In genomic region chr4:149549911-149550310, GRCh38 we compare ENCODE assay signal across 12 cellular contexts.
DNase-seq lines count a peak whose midpoint lies in the region; ATAC-seq and TF ChIP-seq lines count a peak whose summit lies in the region.
"Had no signal": no experiment of that assay in that cellular context is flagged by ENCODE, and none has a peak within 500 bp of the region (broad histone marks: within the 10 kb centered on the region; RNA-seq: fewer than 3 reads in every experiment).

No MANE protein-coding gene starts in this region.

- DNase-seq in HCT116 (ENCODE audit: low read depth, low spot score) = no peak
- DNase-seq in WERI-Rb-1 = peak; percentile 32
- peak; percentile 16 for DNase-seq in iPS DF 4.7 (ENCODE audit: extremely low read depth, low spot score)
- DNase-seq in upper lobe of right lung = no peak
- DNase-seq in CD4-positive, alpha-beta memory T cell = no peak
- DNase-seq: activated CD4-positive, CD25-positive, alpha-beta regulatory T cell treated with anti-CD3 and anti-CD28 coated beads, Interleukin-2, amount 50 U/mL, for 72 hours; activated gamma-delta T cell treated with Interleukin-2 at 50 U/mL for 16 hours; RPMI8226 had no signal

- no TSS peak for BruUV-seq in HCT116 (replicated peaks; lab: Mats Ljungman, UMichigan)

- H3K36me3 ChIP-seq in HCT116 (ENCODE audit: control insufficient read depth in 1 of 2, insufficient read depth in 2 of 2, low read length in 2 of 2) = no peaks in the 10 kb centered on the region
- no peaks in the 10 kb centered on the region for H3K36me3 ChIP-seq in WERI-Rb-1
- H3K36me3 ChIP-seq in upper lobe of right lung = no peaks in the 10 kb centered on the region
- H3K36me3 ChIP-seq in CD4-positive, alpha-beta memory T cell (ENCODE audit: insufficient read depth, low read length) = no peaks in the 10 kb centered on the region
- H3K36me3 ChIP-seq: BLaER1 had no signal

- CTCF ChIA-PET in HCT116 (lab: Charles Lee) = no interaction called here
- CTCF ChIA-PET in CD4-positive, alpha-beta memory T cell (lab: Charles Lee; ENCODE audit: partially characterized antibody) = no interaction called here

- H3K27me3 Mint-ChIP-seq in CD4-positive, alpha-beta memory T cell = no peaks in the 10 kb centered on the region

- H3K4me2 ChIP-seq in HCT116 (ENCODE audit: low read length) = no peak overlapping the region
- H3K4me2 ChIP-seq: BLaER1 had no signal

- peak; percentile 52; the same call in 1 of the 2 replicates for ATAC-seq in HCT116
- no peak for ATAC-seq in upper lobe of right lung
- no peak for ATAC-seq in GM21423 (IDR thresholded peaks at IDR 0.05; ENCODE audit: unreplicated experiment)
- no peak for ATAC-seq in HG02588 (IDR thresholded peaks at IDR 0.05; ENCODE audit: unreplicated experiment)

- intact Hi-C loops in HCT116 (cut with micrococcal nuclease) = no loop called here
- intact Hi-C loops in upper lobe of right lung (cut with DNase I) = no loop called here
- intact Hi-C loops in CD4-positive, alpha-beta memory T cell (cut with micrococcal nuclease) = no loop called here

- H3K9me2 ChIP-seq in HCT116 (ENCODE audit: insufficient read depth) = no peaks in the 10 kb centered on the region; the same call in 1 of the 2 replicates

- RAD21 ChIA-PET in HCT116 (lab: Charles Lee; ENCODE audit: low non-redundant PET in 1 of 2, low total read pairs in 2 of 2, uncharacterized antibody in 2 of 2, unreplicated experiment in 2 of 2) = no interaction called here

- H3K27me3 ChIP-seq in HCT116 (ENCODE audit: insufficient read depth, low read length) = no peaks in the 10 kb centered on the region
- no peaks in the 10 kb centered on the region for H3K27me3 ChIP-seq in WERI-Rb-1 (ENCODE audit: insufficient read depth, low read depth, severe bottlenecking)
- no peaks in the 10 kb centered on the region for H3K27me3 ChIP-seq in upper lobe of right lung
- H3K27me3 ChIP-seq in CD4-positive, alpha-beta memory T cell (ENCODE audit: insufficient read depth, low read length) = no peaks in the 10 kb centered on the region
- H3K27me3 ChIP-seq: BLaER1 had no signal

- peak; percentile 15; the same call in 1 of the 2 replicates for TF ChIP-seq CTCF in 22Rv1 (IDR thresholded peaks at IDR 0.05)
- TF ChIP-seq CTCF in HCT116 (IDR thresholded peaks at IDR 0.05 in 2 of 3, conservative IDR thresholded peaks at IDR 0.05 in 1 of 3; ENCODE audit: borderline replicate concordance in 1 of 3, insufficient read depth in 1 of 3, low read depth in 2 of 3, low read length in 2 of 3) = peak; percentile 21 to 23 (median 22); a peak in 3 of 6 replicates
- peak; percentile 52 for TF ChIP-seq CTCF in WERI-Rb-1 (IDR thresholded peaks at IDR 0.05; ENCODE audit: low read depth, low read length)
- no peak for TF ChIP-seq CTCF in upper lobe of right lung (IDR thresholded peaks at IDR 0.05)

- H3K9ac ChIP-seq in HCT116 (ENCODE audit: low read length) = no peak overlapping the region
- H3K9ac ChIP-seq: BLaER1 had no signal

- H3K4me3 Mint-ChIP-seq in CD4-positive, alpha-beta memory T cell = no peak overlapping the region

- no peaks in the 10 kb centered on the region for H3K4me1 ChIP-seq in HCT116 (ENCODE audit: control insufficient read depth in 1 of 2, insufficient read depth in 2 of 2, low read length in 2 of 2)
- no peaks in the 10 kb centered on the region for H3K4me1 ChIP-seq in upper lobe of right lung
- H3K4me1 ChIP-seq in CD4-positive, alpha-beta memory T cell (ENCODE audit: insufficient read depth, low read length) = no peaks in the 10 kb centered on the region
- H3K4me1 ChIP-seq: BLaER1 had no signal

- H3K79me2 ChIP-seq in HCT116 (ENCODE audit: insufficient read depth, low read length) = no peaks in the 10 kb centered on the region

- no peak for TF ChIP-seq POLR2A in HCT116 (IDR thresholded peaks at IDR 0.05; ENCODE audit: borderline replicate concordance, extremely low read depth, insufficient read depth, insufficient read length)

- H3K27ac Mint-ChIP-seq in CD4-positive, alpha-beta memory T cell = no peak overlapping the region

- H3K4me1 Mint-ChIP-seq in CD4-positive, alpha-beta memory T cell = no peaks in the 10 kb centered on the region

- peak; percentile 68 for TF ChIP-seq RAD21 in HCT116 (IDR thresholded peaks at IDR 0.05; ENCODE audit: low read depth)

- H3K36me3 Mint-ChIP-seq in CD4-positive, alpha-beta memory T cell = no peaks in the 10 kb centered on the region

- H3K4me3 ChIP-seq in HCT116 (replicated peaks in 1 of 2; ENCODE audit: low read depth in 1 of 2, low read length in 2 of 2) (no peak overlapping the region), WERI-Rb-1 (ENCODE audit: low read depth, low read length) (no peak overlapping the region), upper lobe of right lung (no peak overlapping the region)
- no peak overlapping the region for H3K4me3 ChIP-seq in CD4-positive, alpha-beta memory T cell (ENCODE audit: low read length in 2 of 2)
- H3K4me3 ChIP-seq: BLaER1 had no signal

- no peaks in the 10 kb centered on the region for H4K20me1 ChIP-seq in HCT116 (ENCODE audit: insufficient read depth)
- H4K20me1 ChIP-seq: BLaER1 had no signal

- H3K9me3 ChIP-seq in HCT116 (ENCODE audit: control insufficient read depth in 1 of 2, insufficient read depth in 1 of 2, low read depth in 1 of 2, low read length in 2 of 2) = no peaks in the 10 kb centered on the region
- H3K9me3 ChIP-seq in WERI-Rb-1 (ENCODE audit: severe bottlenecking) = no peaks in the 10 kb centered on the region
- no peaks in the 10 kb centered on the region for H3K9me3 ChIP-seq in upper lobe of right lung
- no peaks in the 10 kb centered on the region for H3K9me3 ChIP-seq in CD4-positive, alpha-beta memory T cell (ENCODE audit: control insufficient read depth in 1 of 2, low read length in 2 of 2)
- H3K9me3 ChIP-seq: BLaER1 had no signal

- H3K9me3 Mint-ChIP-seq in CD4-positive, alpha-beta memory T cell = peaks cover 0 to 6% (median 0%) of the 10 kb centered on the region in 8 donors

- POLR2A ChIA-PET in HCT116 (lab: Charles Lee) = no interaction called here
- POLR2A ChIA-PET in CD4-positive, alpha-beta memory T cell (lab: Charles Lee; ENCODE audit: partially characterized antibody) = no interaction called here

- H3K27ac ChIP-seq in 22Rv1 = no peak overlapping the region
- no peak overlapping the region for H3K27ac ChIP-seq in HCT116 (ENCODE audit: low read depth, low read length)
- no peak overlapping the region for H3K27ac ChIP-seq in WERI-Rb-1
- H3K27ac ChIP-seq in upper lobe of right lung = no peak overlapping the region
- H3K27ac ChIP-seq in CD4-positive, alpha-beta memory T cell (ENCODE audit: low read depth, low read length) = no peak overlapping the region
- H3K27ac ChIP-seq: BLaER1 had no signal

- H2AFZ ChIP-seq in HCT116 (ENCODE audit: low read depth, low read length, poor library complexity, severe bottlenecking) = no peak overlapping the region

TF ChIP-seq in HCT116, 20 proteins besides CTCF, POLR2A, EP300 and RAD21:
- TF ChIP-seq SRF (IDR thresholded peaks at IDR 0.05; ENCODE audit: low read depth) (no peak), POLR2AphosphoS5 (IDR thresholded peaks at IDR 0.05; ENCODE audit: low read depth, low read length) (no peak), ELF1 (IDR thresholded peaks at IDR 0.05; ENCODE audit: borderline replicate concordance, low read depth) (no peak), SIN3A (IDR thresholded peaks at IDR 0.05; ENCODE audit: low read depth) (no peak), ZNF274 (IDR thresholded peaks at IDR 0.05; ENCODE audit: low read depth, low read length) (no peak), FOSL1 (IDR thresholded peaks at IDR 0.05; ENCODE audit: low read depth) (no peak), YY1 (IDR thresholded peaks at IDR 0.05; ENCODE audit: extremely low read depth, insufficient replicate concordance, low read depth, low read length) (no peak), JUND (IDR thresholded peaks at IDR 0.05) (no peak), TCF7L2 (IDR thresholded peaks at IDR 0.05; ENCODE audit: borderline replicate concordance, extremely low read depth, insufficient read depth, insufficient read length) (no peak), SP1 (IDR thresholded peaks at IDR 0.05; ENCODE audit: low read depth) (no peak), EGR1 (IDR thresholded peaks at IDR 0.05; ENCODE audit: low read depth) (no peak), CEBPB (IDR thresholded peaks at IDR 0.05; ENCODE audit: low read depth) (no peak)
- TF ChIP-seq, protein P1, sequence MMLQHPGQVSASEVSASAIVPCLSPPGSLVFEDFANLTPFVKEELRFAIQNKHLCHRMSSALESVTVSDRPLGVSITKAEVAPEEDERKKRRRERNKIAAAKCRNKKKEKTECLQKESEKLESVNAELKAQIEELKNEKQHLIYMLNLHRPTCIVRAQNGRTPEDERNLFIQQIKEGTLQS (IDR thresholded peaks at IDR 0.05) = no peak
- TF ChIP-seq, protein P2, sequence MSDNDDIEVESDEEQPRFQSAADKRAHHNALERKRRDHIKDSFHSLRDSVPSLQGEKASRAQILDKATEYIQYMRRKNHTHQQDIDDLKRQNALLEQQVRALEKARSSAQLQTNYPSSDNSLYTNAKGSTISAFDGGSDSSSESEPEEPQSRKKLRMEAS (IDR thresholded peaks at IDR 0.05) = no peak
TF ChIP-seq in HCT116: peak in this region for 0.

Comparison
In these comparisons a context has a peak if more than half of its experiments do, and no peak if none do; other contexts are left out.
1. DNase-seq: peak in WERI-Rb-1 (single experiment) and iPS DF 4.7 (single experiment); none in HCT116 (single experiment), upper lobe of right lung (single experiment) and CD4-positive, alpha-beta memory T cell (0 of 5).